In genomic region chr15:39744334-39745103, GRCh38 we compare ENCODE assay signal across 28 cellular contexts. TPM values are rescaled to one million over a fixed set of nuclear protein-coding genes. Genes with fewer than 3 reads are reported as not detected.
DNase-seq lines count a peak whose midpoint lies in the region; ATAC-seq, FAIRE-seq and TF ChIP-seq lines count a peak whose summit lies in the region.
"Had no signal": no experiment of that assay in that cellular context is flagged by ENCODE, and none has a peak within 500 bp of the region (broad histone marks: within the 10 kb centered on the region; RNA-seq: fewer than 3 reads in every experiment).

No MANE protein-coding gene starts in this region.

- no peak overlapping the region for H2AFZ ChIP-seq in HepG2 (ENCODE audit: low read length)
- no peak overlapping the region for H2AFZ ChIP-seq in PC-9
- H2AFZ ChIP-seq: parathyroid adenoma had no signal

- H3K36me3 Mint-ChIP-seq in glutamatergic neuron (ENCODE audit: unreplicated experiment), result no peaks in the 10 kb centered on the region
- H3K36me3 Mint-ChIP-seq: CD8-positive, alpha-beta T cell had no signal

- TF ChIP-seq EP300 in HepG2 (IDR thresholded peaks at IDR 0.05; ENCODE audit: low read depth in 2 of 2, low read length in 2 of 2), result no peak
- TF ChIP-seq EP300 in HepG2 (CRISPR knock-in tag; IDR thresholded peaks at IDR 0.05; ENCODE audit: borderline replicate concordance), result no peak

- peak overlapping the region; percentile 70 for H3K27ac Mint-ChIP-seq in glutamatergic neuron (ENCODE audit: unreplicated experiment)
- H3K27ac Mint-ChIP-seq: activated CD4-positive, alpha-beta T cell treated with anti-CD3 and anti-CD28 coated beads, Interleukin-2, amount 10 ng/mL, durations not matched to agents 24 days and 14 days; activated naive CD8-positive, alpha-beta T cell treated with anti-CD3 and anti-CD28 coated beads, Interleukin-2, amount 50 U/mL, for 24 hours; activated T-cell treated with anti-CD3 and anti-CD28 coated beads, Interleukin-2, amount 50 U/mL, for 72 hours; CD8-positive, alpha-beta T cell; HFFc6 had no signal

- peaks cover 8% of the 10 kb centered on the region for H3K27me3 Mint-ChIP-seq in glutamatergic neuron (ENCODE audit: unreplicated experiment)

- DNase-seq in HepG2 (ENCODE audit: low spot score) (no peak), right lobe of liver (no peak), PC-9 (no peak), glutamatergic neuron (no peak), CD1c-positive myeloid dendritic cell (ENCODE audit: extremely low spot score) (no peak), left ventricle myocardium inferior (no peak)
- DNase-seq: activated CD4-positive, alpha-beta T cell treated with anti-CD3 and anti-CD28 coated beads, Interleukin-2, amount 10 ng/mL, durations not matched to agents 24 days and 14 days; activated naive CD4-positive, alpha-beta T cell; activated naive CD8-positive, alpha-beta T cell treated with anti-CD3 and anti-CD28 coated beads, Interleukin-2, amount 50 U/mL, for 24 hours; activated T-cell treated with anti-CD3 and anti-CD28 coated beads, Interleukin-2, amount 50 U/mL, for 72 hours; CD8-positive, alpha-beta T cell; central memory CD4-positive, alpha-beta T cell; heart right ventricle; HFFc6; KBM-7; NCI-H1092 treated with DMSO at 0.1 percent for 48 hours; NCI-H1694 treated with DMSO at 0.1 percent for 48 hours; NCI-H446 treated with DMSO at 0.1 percent for 48 hours; NCI-H82; RPMI8226; stimulated activated naive CD4-positive, alpha-beta T cell treated with Interleukin-2 at 50 U/mL for 16 hours; upper lobe of right lung; WERI-Rb-1 had no signal

- H3K4me2 ChIP-seq in HepG2 (ENCODE audit: low read depth, low read length) (no peak overlapping the region), PC-9 (no peak overlapping the region)

- intact Hi-C loops in HepG2 (cut with micrococcal nuclease; ENCODE audit: unreplicated experiment) (no loop called here), right lobe of liver (cut with DNase I) (no loop called here), PC-9 (cut with micrococcal nuclease; ENCODE audit: unreplicated experiment) (no loop called here), left ventricle myocardium inferior (cut with micrococcal nuclease) (no loop called here)

- peaks cover 13% of the 10 kb centered on the region for H3K4me1 Mint-ChIP-seq in glutamatergic neuron (ENCODE audit: low read depth, unreplicated experiment)
- H3K4me1 Mint-ChIP-seq: activated CD4-positive, alpha-beta T cell treated with anti-CD3 and anti-CD28 coated beads, Interleukin-2, amount 10 ng/mL, durations not matched to agents 24 days and 14 days; activated naive CD8-positive, alpha-beta T cell treated with anti-CD3 and anti-CD28 coated beads, Interleukin-2, amount 50 U/mL, for 24 hours had no signal

- H3K79me2 ChIP-seq in HepG2 (ENCODE audit: insufficient read depth, low read length) (no peaks in the 10 kb centered on the region), PC-9 (ENCODE audit: low read depth) (no peaks in the 10 kb centered on the region)
- H3K79me2 ChIP-seq: parathyroid adenoma had no signal

- POLR2A ChIA-PET in HepG2 (lab: Yijun Ruan, JAX), result no interaction called here
- POLR2A ChIA-PET in PC-9 (lab: Charles Lee; ENCODE audit: unreplicated experiment), result interaction anchor here (0.6 to 1.1 kb wide), 3 partner anchors 155 to 531 kb away, joined by 3 to 12 read pairs (median 8); partner anchors contain the start of gene THBS1

- in situ Hi-C loops in HepG2 (cut with HindIII; ENCODE audit: extremely low pct_ligation_motif_present, low pct_unique_long_range_greater_than_20kb), result no loop called here

- TF ChIP-seq RAD21 in HepG2 (CRISPR knock-in tag; IDR thresholded peaks at IDR 0.05), result no peak

- no peak overlapping the region for H3K4me3 Mint-ChIP-seq in glutamatergic neuron (ENCODE audit: unreplicated experiment)
- H3K4me3 Mint-ChIP-seq: activated CD4-positive, alpha-beta T cell treated with anti-CD3 and anti-CD28 coated beads, Interleukin-2, amount 10 ng/mL, durations not matched to agents 24 days and 14 days; activated naive CD8-positive, alpha-beta T cell treated with anti-CD3 and anti-CD28 coated beads, Interleukin-2, amount 50 U/mL, for 24 hours; activated T-cell treated with anti-CD3 and anti-CD28 coated beads, Interleukin-2, amount 50 U/mL, for 72 hours; CD8-positive, alpha-beta T cell; HFFc6 had no signal

- H3K9me2 ChIP-seq in PC-9 (ENCODE audit: insufficient read depth), result no peaks in the 10 kb centered on the region

- H3K27me3 ChIP-seq in HepG2 (ENCODE audit: control insufficient read depth in 1 of 2, insufficient read depth in 2 of 2, low read length in 2 of 2), result no peaks in the 10 kb centered on the region
- H3K27me3 ChIP-seq in right lobe of liver, result no peaks in the 10 kb centered on the region
- H3K27me3 ChIP-seq in PC-9 (ENCODE audit: insufficient read depth, low read depth), result no peaks in the 10 kb centered on the region
- H3K27me3 ChIP-seq in left ventricle myocardium inferior (ENCODE audit: low read depth), result no peaks in the 10 kb centered on the region
- H3K27me3 ChIP-seq: heart right ventricle, upper lobe of right lung had no signal

- H3K9me3 Mint-ChIP-seq in glutamatergic neuron (ENCODE audit: unreplicated experiment), result peaks cover 6% of the 10 kb centered on the region
- H3K9me3 Mint-ChIP-seq: activated CD4-positive, alpha-beta T cell treated with anti-CD3 and anti-CD28 coated beads, Interleukin-2, amount 10 ng/mL, durations not matched to agents 24 days and 14 days; activated naive CD8-positive, alpha-beta T cell treated with anti-CD3 and anti-CD28 coated beads, Interleukin-2, amount 50 U/mL, for 24 hours; activated T-cell treated with anti-CD3 and anti-CD28 coated beads, Interleukin-2, amount 50 U/mL, for 72 hours; CD8-positive, alpha-beta T cell; HFFc6 had no signal

- H3K4me1 ChIP-seq in HepG2 (ENCODE audit: insufficient read depth, low read length), result no peaks in the 10 kb centered on the region
- no peaks in the 10 kb centered on the region for H3K4me1 ChIP-seq in right lobe of liver
- peaks cover 33% of the 10 kb centered on the region for H3K4me1 ChIP-seq in PC-9 (replicated peaks; ENCODE audit: insufficient read depth)
- H3K4me1 ChIP-seq in left ventricle myocardium inferior, result peaks cover 8% of the 10 kb centered on the region
- H3K4me1 ChIP-seq: parathyroid adenoma, upper lobe of right lung had no signal

- BruUV-seq in HepG2 (replicated peaks; lab: Mats Ljungman, UMichigan) (no TSS peak), PC-9 (replicated peaks; lab: Mats Ljungman, UMichigan) (no TSS peak)

- FAIRE-seq in HepG2 (lab: Jason Lieb, UNC), result no peak
- FAIRE-seq: small intestine had no signal

- no peak overlapping the region for H3K9ac ChIP-seq in HepG2 (ENCODE audit: insufficient read depth, low read depth, low read length)
- H3K9ac ChIP-seq: parathyroid adenoma had no signal

- no peak for TF ChIP-seq POLR2A in HepG2 (IDR thresholded peaks at IDR 0.05; ENCODE audit: insufficient read depth in 1 of 2, low read depth in 2 of 2, low read length in 2 of 2)
- no peak for TF ChIP-seq POLR2A in right lobe of liver (IDR thresholded peaks at IDR 0.05)

- H4K20me1 ChIP-seq in HepG2 (ENCODE audit: insufficient read depth, low read length), result peaks cover 2% of the 10 kb centered on the region; the same call in 1 of the 2 replicates
- H4K20me1 ChIP-seq in PC-9 (ENCODE audit: insufficient read depth), result no peaks in the 10 kb centered on the region

- H3K4me3 ChIP-seq in HepG2 (replicated peaks in 1 of 3; ENCODE audit: insufficient read depth in 1 of 3, low read depth in 2 of 3, low read length in 3 of 3), result no peak overlapping the region
- H3K4me3 ChIP-seq in right lobe of liver, result no peak overlapping the region
- H3K4me3 ChIP-seq in PC-9, result no peak overlapping the region
- H3K4me3 ChIP-seq in left ventricle myocardium inferior, result no peak overlapping the region
- H3K4me3 ChIP-seq: heart right ventricle, upper lobe of right lung had no signal

- H3K9me3 ChIP-seq in HepG2 (ENCODE audit: low read length) (no peaks in the 10 kb centered on the region), right lobe of liver (no peaks in the 10 kb centered on the region), PC-9 (ENCODE audit: insufficient read depth, low read depth) (no peaks in the 10 kb centered on the region), left ventricle myocardium inferior (replicated peaks) (no peaks in the 10 kb centered on the region)
- H3K9me3 ChIP-seq: heart right ventricle, upper lobe of right lung had no signal

- H3K36me3 ChIP-seq in HepG2 (replicated peaks in 1 of 2; ENCODE audit: control insufficient read depth in 1 of 2, insufficient read depth in 2 of 2, low read length in 2 of 2), result no peaks in the 10 kb centered on the region
- H3K36me3 ChIP-seq in right lobe of liver, result no peaks in the 10 kb centered on the region
- H3K36me3 ChIP-seq in PC-9 (ENCODE audit: low read depth), result no peaks in the 10 kb centered on the region
- H3K36me3 ChIP-seq in left ventricle myocardium inferior, result no peaks in the 10 kb centered on the region
- H3K36me3 ChIP-seq: heart right ventricle, upper lobe of right lung, WERI-Rb-1 had no signal

- peak; percentile 35; the same call in 1 of the 3 replicates for ATAC-seq in HepG2
- no peak for ATAC-seq in right lobe of liver
- no peak for ATAC-seq in GM19324 (IDR thresholded peaks at IDR 0.05; ENCODE audit: low FRiP score, unreplicated experiment)
- ATAC-seq in GM18867 (IDR thresholded peaks at IDR 0.05; ENCODE audit: unreplicated experiment), result no peak
- ATAC-seq: activated naive CD8-positive, alpha-beta T cell treated with anti-CD3 and anti-CD28 coated beads, Interleukin-2, amount 50 U/mL, for 24 hours; activated T-cell treated with anti-CD3 and anti-CD28 coated beads, Interleukin-2, amount 50 U/mL, for 72 hours; CD8-positive, alpha-beta T cell; esophagus mucosa; heart right ventricle; upper lobe of right lung had no signal

- WGBS in HepG2 (ENCODE audit: low lambda C conversion rate), result 50% methylated on average over 5 of the region's 7 CpGs
- WGBS in right lobe of liver (ENCODE audit: insufficient coverage, low coverage, low lambda C conversion rate, missing lambda C conversion rate), result 87% methylated on average over 3 of the region's 7 CpGs

- CTCF ChIA-PET in HepG2 (lab: Yijun Ruan, JAX; ENCODE audit: low intra/inter-chr PET ratio, low total read pairs), result no interaction called here
- CTCF ChIA-PET in PC-9 (lab: Charles Lee), result interaction anchor here (0.5 to 0.8 kb wide), 3 partner anchors 30 to 163 kb away, joined by 3 to 5 read pairs (median 5); partner anchors contain the start of gene THBS1

- H3K27ac ChIP-seq in HepG2 (ENCODE audit: extremely low read length, insufficient read depth, low read length), result no peak overlapping the region
- H3K27ac ChIP-seq in right lobe of liver, result no peak overlapping the region
- H3K27ac ChIP-seq in PC-9, result 0 out of 2 replicates have a peak overlapping the region, but pooled peaks have one; percentile 32
- H3K27ac ChIP-seq in left ventricle myocardium inferior (replicated peaks), result no peak overlapping the region
- H3K27ac ChIP-seq: heart right ventricle, parathyroid adenoma, upper lobe of right lung, WERI-Rb-1 had no signal

- TF ChIP-seq CTCF in HepG2 (CRISPR knock-in tag; IDR thresholded peaks at IDR 0.05), result no peak
- TF ChIP-seq CTCF in right lobe of liver (IDR thresholded peaks at IDR 0.05), result no peak
- no peak for TF ChIP-seq CTCF in PC-9 (conservative IDR thresholded peaks at IDR 0.05)
- no peak for TF ChIP-seq CTCF in glutamatergic neuron (IDR thresholded peaks at IDR 0.05; ENCODE audit: partially characterized antibody, unreplicated experiment)
- no peak for TF ChIP-seq CTCF in left ventricle myocardium inferior (IDR thresholded peaks at IDR 0.05; ENCODE audit: borderline replicate concordance)

- no peaks in the 10 kb centered on the region; the same call in 1 of the 2 replicates for H3F3A ChIP-seq in PC-9 (ENCODE audit: insufficient read depth, low read depth)

RNA-seq across cellular contexts. Expression of gene FSIP1, which starts 38.1 kb away (rescaled TPM):
- total RNA-seq in HepG2 (2016; rRNA removed; fragmentation: Illumina TruSeq; extraction: Trizol), result 0.11 and 0.18 TPM in 2 replicates
- total RNA-seq in HepG2 (2016; cell fraction: cytosol; rRNA removed; fragmentation: Illumina TruSeq; extraction: Trizol; ENCODE audit: low read depth), result 0.20 TPM in 1 of 2 replicates, not detected in the other
- total RNA-seq in HepG2 (2016; cell fraction: insoluble cytoplasmic fraction; rRNA removed; fragmentation: Illumina TruSeq; extraction: Trizol), result 0.12 and 0.13 TPM in 2 replicates
- not detected in 2 replicates for total RNA-seq in HepG2 (2016; cell fraction: membrane; rRNA removed; fragmentation: Illumina TruSeq; extraction: Trizol)
- total RNA-seq in HepG2 (2016; cell fraction: nucleus; rRNA removed; fragmentation: Illumina TruSeq; extraction: Trizol), result 0.31 TPM in 1 of 2 replicates, not detected in the other
- polyA plus RNA-seq in HepG2 (2011; rRNA removed), result not detected in 2 replicates
- not detected in 2 replicates for polyA plus RNA-seq in HepG2 (2011; cell fraction: cytosol; rRNA removed)
- not detected in 2 replicates for polyA plus RNA-seq in HepG2 (2011; cell fraction: nucleus; rRNA removed)
- polyA plus RNA-seq in HepG2 (2012), result 0.05 and 0.09 TPM in 2 replicates
- not detected in 2 replicates for polyA plus RNA-seq in HepG2 (2016; cell fraction: cytosol; fragmentation: Illumina TruSeq; extraction: Trizol; ENCODE audit: low read depth)
- 0.08 TPM in 2 replicates for polyA plus RNA-seq in HepG2 (2016; cell fraction: insoluble cytoplasmic fraction; fragmentation: Illumina TruSeq; extraction: Trizol; ENCODE audit: low read depth)
- not detected in 2 replicates for polyA plus RNA-seq in HepG2 (2016; cell fraction: membrane; fragmentation: Illumina TruSeq; extraction: Trizol; ENCODE audit: low read depth)
- polyA plus RNA-seq in HepG2 (2016; cell fraction: nucleus; fragmentation: Illumina TruSeq; extraction: Trizol; ENCODE audit: insufficient read depth, low read depth), result 0.82 TPM in 1 of 2 replicates, not detected in the other
- 0.04 TPM in 1 of 2 replicates, not detected in the other for polyA minus RNA-seq in HepG2 (2011; rRNA and poly(A)+ RNA removed; ENCODE audit: low replicate concordance)
- not detected in 2 replicates for polyA minus RNA-seq in HepG2 (2011; cell fraction: cytosol; rRNA and poly(A)+ RNA removed)
- polyA minus RNA-seq in HepG2 (2011; cell fraction: nucleus; rRNA and poly(A)+ RNA removed), result 0.25 TPM in 1 of 2 replicates, not detected in the other
- under 1 TPM in 5 of 6 experiments, not detected in 1; 0.07 to 0.74 (median 0.35) TPM for total RNA-seq in right lobe of liver
- 0.63 and 1.2 TPM in 2 replicates for total RNA-seq in PC-9 (2021)
- total RNA-seq in glutamatergic neuron (ENCODE audit: unreplicated experiment), result 1.5 TPM
- 1.2 TPM for total RNA-seq in left ventricle myocardium inferior
